ENCODE assay signal across 24 cellular contexts in the genomic region with DNA sequence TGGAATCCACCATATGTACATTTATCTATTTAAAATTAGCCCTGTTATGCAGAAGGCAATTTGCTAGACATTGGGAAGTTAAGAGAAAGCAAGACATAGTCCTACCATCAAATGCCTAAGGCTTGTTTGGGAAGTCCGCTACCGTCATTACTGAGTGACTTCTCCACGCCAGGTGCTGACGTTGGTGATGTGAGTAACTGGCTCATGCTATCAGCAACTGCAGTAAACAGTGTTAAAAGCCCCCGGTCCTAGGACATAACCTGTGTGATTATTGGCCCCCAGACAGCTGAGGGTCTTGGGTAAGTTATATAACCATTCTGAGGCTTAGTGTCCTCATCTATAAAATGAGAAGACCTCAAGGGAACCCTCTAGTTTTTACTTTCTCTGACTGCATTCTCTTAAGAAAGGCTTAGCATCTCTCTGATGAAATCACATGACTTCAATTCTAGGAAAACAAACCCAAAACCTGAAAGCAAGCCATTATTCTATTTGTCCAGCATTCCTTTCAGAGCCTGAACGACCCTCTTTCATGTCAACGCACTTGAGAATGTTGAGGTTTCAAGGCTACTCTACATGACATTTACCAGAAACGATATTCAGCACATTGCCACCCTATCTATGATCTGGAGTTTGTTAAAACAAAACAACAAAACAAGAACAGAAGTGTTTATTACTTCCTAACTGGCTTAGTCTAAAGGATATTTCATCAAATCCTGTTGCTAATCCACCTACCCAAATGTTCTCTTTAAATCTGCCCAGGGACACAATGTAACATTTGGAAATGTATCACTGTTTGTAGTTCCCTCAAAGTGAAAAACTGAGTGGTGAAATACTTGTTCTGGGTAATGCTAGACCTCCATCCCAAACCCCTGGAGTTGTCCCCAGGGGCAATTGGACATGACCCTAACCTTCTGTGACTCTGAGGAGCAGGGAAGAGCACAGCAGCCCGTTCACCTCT.
DNase-seq lines count a peak whose midpoint lies in the region; ATAC-seq and TF ChIP-seq lines count a peak whose summit lies in the region.
"Had no signal": no experiment of that assay in that cellular context is flagged by ENCODE, and none has a peak within 500 bp of the region (broad histone marks: within the 10 kb centered on the region; RNA-seq: fewer than 3 reads in every experiment).

No MANE protein-coding gene starts in this region.

- TF ChIP-seq POLR2A in gastrocnemius medialis (IDR thresholded peaks at IDR 0.05) (no peak), stomach (IDR thresholded peaks at IDR 0.05) (no peak)

- no peaks in the 10 kb centered on the region for H3K9me3 ChIP-seq in gastrocnemius medialis
- no peaks in the 10 kb centered on the region for H3K9me3 ChIP-seq in stomach
- H3K9me3 ChIP-seq: HAP-1, sigmoid colon, suprapubic skin, upper lobe of right lung had no signal

- H3K27ac ChIP-seq in gastrocnemius medialis (no peak overlapping the region), stomach (no peak overlapping the region)
- H3K27ac ChIP-seq: sigmoid colon, suprapubic skin, upper lobe of right lung had no signal

- TF ChIP-seq EP300 in stomach (IDR thresholded peaks at IDR 0.05), result no peak

- in situ Hi-C loops in SK-MEL-5 (cut with HindIII; ENCODE audit: low pct_unique_long_range_greater_than_20kb, low sequenced_read_pairs), result no loop called here
- in situ Hi-C loops in gastrocnemius medialis (cut with MboI; ENCODE audit: low sequenced_read_pairs in 4 of 4), result no loop called here

- H3K36me3 ChIP-seq in gastrocnemius medialis (no peaks in the 10 kb centered on the region), stomach (no peaks in the 10 kb centered on the region)
- H3K36me3 ChIP-seq: HAP-1, sigmoid colon, suprapubic skin, upper lobe of right lung had no signal

- no peaks in the 10 kb centered on the region for H3K36me3 Mint-ChIP-seq in HFFc6 (ENCODE audit: low read depth)
- H3K36me3 Mint-ChIP-seq: activated naive CD4-positive, alpha-beta T cell treated with anti-CD3 and anti-CD28 coated beads, Interleukin-2, amount 10 ng/mL, durations not matched to agents 7 days and 5 days; natural killer cell had no signal

- 77 to 85% (median 82%) methylated on average over 9 of the region's 9 CpGs for WGBS in stomach, 5 donors

- ATAC-seq in gastrocnemius medialis, result peak; percentile 60 to 62
- ATAC-seq in HG03565 (IDR thresholded peaks at IDR 0.05; ENCODE audit: unreplicated experiment), result no peak
- ATAC-seq: activated CD8-positive, alpha-beta T cell treated with anti-CD3 and anti-CD28 coated beads for 36 hours; natural killer cell; upper lobe of right lung had no signal

- no peaks in the 10 kb centered on the region for H3K27me3 ChIP-seq in gastrocnemius medialis
- H3K27me3 ChIP-seq in stomach, result no peaks in the 10 kb centered on the region
- H3K27me3 ChIP-seq: sigmoid colon, suprapubic skin, upper lobe of right lung had no signal

- intact Hi-C loops in gastrocnemius medialis (cut with DNase I; ENCODE audit: low total_unique reads), result no loop called here
- intact Hi-C loops in stomach (cut with DNase I; ENCODE audit: low total_unique reads), result no loop called here

- H3K27me3 Mint-ChIP-seq in HFFc6 (ENCODE audit: insufficient read depth), result no peaks in the 10 kb centered on the region; the same call in 1 of the 2 replicates
- H3K27me3 Mint-ChIP-seq: activated CD8-positive, alpha-beta T cell treated with anti-CD3 and anti-CD28 coated beads for 36 hours; activated naive CD4-positive, alpha-beta T cell treated with anti-CD3 and anti-CD28 coated beads, Interleukin-2, amount 10 ng/mL, durations not matched to agents 7 days and 5 days had no signal

- H3K9me3 Mint-ChIP-seq in HFFc6, result no peaks in the 10 kb centered on the region
- H3K9me3 Mint-ChIP-seq: activated naive CD4-positive, alpha-beta T cell treated with anti-CD3 and anti-CD28 coated beads, Interleukin-2, amount 10 ng/mL, durations not matched to agents 7 days and 5 days; T-helper 2 cell treated with Interferon-gamma antibody and Interleukin-4, amounts not matched to agents 5 μg/mL and 100 μg/mL, for 36 hours had no signal

- H3K4me1 Mint-ChIP-seq in HFFc6 (ENCODE audit: low read depth), result peaks cover 27% of the 10 kb centered on the region
- H3K4me1 Mint-ChIP-seq: activated naive CD4-positive, alpha-beta T cell treated with anti-CD3 and anti-CD28 coated beads, Interleukin-2, amount 10 ng/mL, durations not matched to agents 7 days and 5 days had no signal

- H3K4me1 ChIP-seq in gastrocnemius medialis, result no peaks in the 10 kb centered on the region
- H3K4me1 ChIP-seq in stomach, result peaks cover 0 to 7% (median 0%) of the 10 kb centered on the region in 4 donors
- H3K4me1 ChIP-seq: HAP-1, suprapubic skin had no signal

- TF ChIP-seq CTCF in fibroblast of pulmonary artery (IDR thresholded peaks at IDR 0.05; ENCODE audit: low read length, missing control alignments) (no peak), gastrocnemius medialis (IDR thresholded peaks at IDR 0.05 in 4 of 5, conservative IDR thresholded peaks at IDR 0.05 in 1 of 5) (no peak), HFFc6 (IDR thresholded peaks at IDR 0.05) (no peak), stomach (IDR thresholded peaks at IDR 0.05) (no peak)

- no peak overlapping the region for H3K27ac Mint-ChIP-seq in HFFc6
- H3K27ac Mint-ChIP-seq: activated CD8-positive, alpha-beta T cell treated with anti-CD3 and anti-CD28 coated beads for 36 hours; activated naive CD4-positive, alpha-beta T cell treated with anti-CD3 and anti-CD28 coated beads, Interleukin-2, amount 10 ng/mL, durations not matched to agents 7 days and 5 days; natural killer cell; T-helper 2 cell treated with Interferon-gamma antibody and Interleukin-4, amounts not matched to agents 5 μg/mL and 100 μg/mL, for 36 hours had no signal

- no peak overlapping the region for H3K4me3 ChIP-seq in fibroblast of pulmonary artery (replicated peaks; ENCODE audit: low read depth, low read length)
- no peak overlapping the region for H3K4me3 ChIP-seq in gastrocnemius medialis
- H3K4me3 ChIP-seq in stomach, result no peak overlapping the region
- H3K4me3 ChIP-seq: HAP-1, lung, sigmoid colon, suprapubic skin, upper lobe of right lung had no signal

- no peak overlapping the region for H3K4me3 Mint-ChIP-seq in HFFc6
- H3K4me3 Mint-ChIP-seq: activated CD8-positive, alpha-beta T cell treated with anti-CD3 and anti-CD28 coated beads for 36 hours; activated naive CD4-positive, alpha-beta T cell treated with anti-CD3 and anti-CD28 coated beads, Interleukin-2, amount 10 ng/mL, durations not matched to agents 7 days and 5 days; natural killer cell; T-helper 2 cell treated with Interferon-gamma antibody and Interleukin-4, amounts not matched to agents 5 μg/mL and 100 μg/mL, for 36 hours had no signal

- DNase-seq in COLO829 (ENCODE audit: low spot score) (peak; percentile 23), SK-MEL-5 (ENCODE audit: low read depth, low spot score) (peak; percentile 83), fibroblast of pulmonary artery (ENCODE audit: low read depth) (peak; percentile 32), gastrocnemius medialis (no peak), HFFc6 (no peak), stomach (no peak)
- DNase-seq in activated CD4-positive, alpha-beta T cell treated with anti-CD3 and anti-CD28 coated beads, Interleukin-2, amount 50 U/mL, for 4 hours, result no peak
- DNase-seq: activated CD8-positive, alpha-beta T cell treated with anti-CD3 and anti-CD28 coated beads for 36 hours; activated naive CD4-positive, alpha-beta T cell treated with anti-CD3 and anti-CD28 coated beads, Interleukin-2, amount 10 ng/mL, durations not matched to agents 7 days and 5 days; C1 segment of cervical spinal cord; COR-L47; effector CD8-positive, alpha-beta T cell; foreskin fibroblast; natural killer cell; NCI-H1048; sigmoid colon; stimulated activated CD4-positive, alpha-beta T cell treated with anti-CD3 and anti-CD28 coated beads, Interleukin-15, amount 100 ng/mL, for 24 hours; stimulated activated CD4-positive, alpha-beta T cell treated with anti-CD3 and anti-CD28 coated beads, Interleukin-4, amount 100 ng/mL, for 4 hours; upper lobe of right lung had no signal

Comparison
In these comparisons a context has a peak if more than half of its experiments do, and no peak if none do; other contexts are left out.
1. DNase-seq: peak in COLO829 (single experiment), SK-MEL-5 (single experiment) and fibroblast of pulmonary artery (single experiment); none in gastrocnemius medialis (0 of 2), HFFc6 (single experiment), stomach (single experiment) and activated CD4-positive, alpha-beta T cell treated with anti-CD3 and anti-CD28 coated beads, Interleukin-2, amount 50 U/mL, for 4 hours (0 of 2).